9 cellular contexts compared by ENCODE assay signal in the genomic region with DNA sequence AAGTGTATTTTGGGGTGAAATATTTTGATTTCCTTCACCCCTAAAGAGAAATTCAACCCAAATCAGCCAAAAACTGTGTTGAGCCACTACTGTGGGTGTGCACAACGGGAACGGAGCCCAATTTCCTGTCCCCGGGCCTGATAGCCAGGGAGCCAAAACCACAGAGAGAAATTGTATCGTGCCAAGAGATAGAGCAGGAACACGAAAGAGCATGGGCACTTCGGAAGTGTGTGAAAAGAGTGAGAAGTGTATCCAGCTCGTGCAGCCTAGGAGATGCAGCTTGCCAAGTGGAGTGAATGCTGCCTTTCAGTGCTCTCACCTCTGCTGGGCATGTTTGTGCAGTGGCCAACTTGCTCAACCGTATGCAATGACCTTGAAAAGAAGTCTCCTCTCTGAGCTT. TPM values are rescaled to one million over a fixed set of nuclear protein-coding genes. Genes with fewer than 3 reads are reported as not detected.
A peak's percentile ranks its signal among the peaks of the same experiment; 100 is the strongest.
DNase-seq lines count a peak whose midpoint lies in the region; ATAC-seq lines count a peak whose summit lies in the region.
"Had no signal": no experiment of that assay in that cellular context is flagged by ENCODE, and none has a peak within 500 bp of the region (broad histone marks: within the 10 kb centered on the region; RNA-seq: fewer than 3 reads in every experiment).

No MANE protein-coding gene starts in this region.

- H3K4me1 Mint-ChIP-seq in central memory CD8-positive, alpha-beta T cell: peaks cover 19% of the 10 kb centered on the region
- H3K4me1 Mint-ChIP-seq in naive thymus-derived CD8-positive, alpha-beta T cell: peaks cover 12 to 19% (median 16%) of the 10 kb centered on the region in 4 donors

- H3K27me3 Mint-ChIP-seq in central memory CD8-positive, alpha-beta T cell: no peaks in the 10 kb centered on the region
- H3K27me3 Mint-ChIP-seq in naive thymus-derived CD8-positive, alpha-beta T cell: no peaks in the 10 kb centered on the region

- H3K9me3 Mint-ChIP-seq in central memory CD8-positive, alpha-beta T cell: no peaks in the 10 kb centered on the region
- H3K9me3 Mint-ChIP-seq in naive thymus-derived CD8-positive, alpha-beta T cell: no peaks in the 10 kb centered on the region

- no peaks in the 10 kb centered on the region for H3K36me3 Mint-ChIP-seq in central memory CD8-positive, alpha-beta T cell (ENCODE audit: insufficient read depth)
- no peaks in the 10 kb centered on the region for H3K36me3 Mint-ChIP-seq in naive thymus-derived CD8-positive, alpha-beta T cell

- in situ Hi-C loops in ACHN (cut with HindIII; ENCODE audit: low pct_ligation_motif_present, low pct_unique_long_range_greater_than_20kb, low sequenced_read_pairs): no loop called here

- peak; percentile 21 for DNase-seq in D341Med (ENCODE audit: low spot score)
- DNase-seq in NCI-H2196 treated with DMSO at 0.1 percent for 48 hours (lab: John Stamatoyannopoulos, UW; ENCODE audit: unreplicated experiment): peak; percentile 25
- no peak for DNase-seq in central memory CD8-positive, alpha-beta T cell (ENCODE audit: low spot score in 2 of 2)
- no peak for DNase-seq in naive thymus-derived CD8-positive, alpha-beta T cell
- DNase-seq in NCI-H510A (lab: John Stamatoyannopoulos, UW): no peak
- no peak for DNase-seq in NCI-H128 (lab: John Stamatoyannopoulos, UW; ENCODE audit: unreplicated experiment)
- no peak for DNase-seq in ACHN
- no peak for DNase-seq in stimulated activated CD8-positive, alpha-beta memory T cell treated with anti-CD3 and anti-CD28 coated beads, Interleukin-4, amount 100 ng/mL, for 48 hours

- POLR2A ChIA-PET in naive thymus-derived CD8-positive, alpha-beta T cell (lab: Charles Lee): interaction anchor here (0.5 kb wide), 1 partner anchor 10 kb away, joined by 3 read pairs; no protein-coding TSS in a partner anchor

- H3K4me3 Mint-ChIP-seq in central memory CD8-positive, alpha-beta T cell: peak overlapping the region; percentile 33
- H3K4me3 Mint-ChIP-seq in naive thymus-derived CD8-positive, alpha-beta T cell: peak overlapping the region in 5 of 10 donors; percentile 2 to 66 (median 29)
- H3K4me3 Mint-ChIP-seq: IgD-negative memory B cell had no signal

- ATAC-seq in central memory CD8-positive, alpha-beta T cell (replicated peaks; ENCODE audit: extremely low read depth, poor library complexity, severe bottlenecking): no peak
- ATAC-seq in naive thymus-derived CD8-positive, alpha-beta T cell: peak; percentile 30 to 42

- H3K27ac Mint-ChIP-seq in central memory CD8-positive, alpha-beta T cell (ENCODE audit: low read depth): peak overlapping the region; percentile 77
- peak overlapping the region in 5 of 10 donors; percentile 11 to 57 (median 43) for H3K27ac Mint-ChIP-seq in naive thymus-derived CD8-positive, alpha-beta T cell
- H3K27ac Mint-ChIP-seq: IgD-negative memory B cell had no signal

RNA-seq across cellular contexts. Expression of a gene that starts 19.4 kb away (rescaled TPM):
- total RNA-seq in naive thymus-derived CD8-positive, alpha-beta T cell: 10 to 100 TPM; 18.0 to 19.8 TPM
- polyA plus RNA-seq in naive thymus-derived CD8-positive, alpha-beta T cell: 10 to 100 TPM in 2 of 3 donors, 1 to 10 TPM in 1; 3.8 to 19.7 (median 15.5) TPM

RNA-seq across cellular contexts. Expression of a gene that starts 39.8 kb away (rescaled TPM):
- total RNA-seq in naive thymus-derived CD8-positive, alpha-beta T cell: 10 to 100 TPM; 67.5 to 67.9 TPM
- 100 to 1,000 TPM; 125 to 130 (median 127) TPM for polyA plus RNA-seq in naive thymus-derived CD8-positive, alpha-beta T cell

Comparison
In these comparisons a context has a peak if more than half of its experiments do, and no peak if none do; other contexts are left out.
1. DNase-seq: peak in D341Med (single experiment) and NCI-H2196 treated with DMSO at 0.1 percent for 48 hours (single experiment); none in central memory CD8-positive, alpha-beta T cell (0 of 2), naive thymus-derived CD8-positive, alpha-beta T cell (0 of 10), NCI-H510A (single experiment), NCI-H128 (single experiment), ACHN (single experiment) and stimulated activated CD8-positive, alpha-beta memory T cell treated with anti-CD3 and anti-CD28 coated beads, Interleukin-4, amount 100 ng/mL, for 48 hours (single experiment).